20 cellular contexts compared by ENCODE assay signal in the genomic region with DNA sequence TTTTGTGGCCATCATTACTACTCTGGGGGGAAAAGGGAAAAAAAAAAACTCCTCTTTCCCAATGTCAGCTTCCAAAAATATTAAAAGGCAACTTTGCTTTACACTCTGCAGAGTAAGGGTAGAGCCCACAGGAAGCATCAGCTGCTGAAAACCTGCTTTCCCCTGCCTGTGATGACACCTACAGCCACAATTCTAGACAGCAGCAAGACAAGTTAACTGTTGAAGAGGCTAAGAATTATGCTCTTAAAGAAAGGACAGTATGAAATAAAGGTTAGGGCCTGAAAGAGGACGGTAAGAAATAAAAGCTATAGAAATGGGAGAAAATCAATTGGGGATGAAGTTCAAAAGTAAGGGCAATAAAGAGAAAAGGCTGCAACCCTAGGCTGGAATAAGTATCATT. TPM values are rescaled to one million over a fixed set of nuclear protein-coding genes. Genes with fewer than 3 reads are reported as not detected.
A peak's percentile ranks its signal among the peaks of the same experiment; 100 is the strongest.
DNase-seq lines count a peak whose midpoint lies in the region; ATAC-seq and TF ChIP-seq lines count a peak whose summit lies in the region.
"Had no signal": no experiment of that assay in that cellular context is flagged by ENCODE, and none has a peak within 500 bp of the region (broad histone marks: within the 10 kb centered on the region; RNA-seq: fewer than 3 reads in every experiment).

No MANE protein-coding gene starts in this region.

- no peaks in the 10 kb centered on the region for H3K36me3 ChIP-seq in RWPE2 (ENCODE audit: low read depth)
- no peaks in the 10 kb centered on the region for H3K36me3 ChIP-seq in kidney epithelial cell (ENCODE audit: control insufficient read depth, insufficient read depth, low read length)
- H3K36me3 ChIP-seq: transverse colon had no signal

- peak; percentile 10 for TF ChIP-seq CTCF in GM13977 (IDR thresholded peaks at IDR 0.05; ENCODE audit: extremely low read depth, insufficient read depth, missing control alignments)
- TF ChIP-seq CTCF in RWPE2 (IDR thresholded peaks at IDR 0.05; ENCODE audit: poor library complexity, severe bottlenecking) = peak; percentile 15
- peak; percentile 22 for TF ChIP-seq CTCF in kidney epithelial cell (IDR thresholded peaks at IDR 0.05; ENCODE audit: insufficient read depth, low read length, poor library complexity, severe bottlenecking)

- ATAC-seq in RWPE2 (ENCODE audit: low read depth) = no peak
- no peak for ATAC-seq in HG02981 (IDR thresholded peaks at IDR 0.05; ENCODE audit: unreplicated experiment)
- no peak for ATAC-seq in stimulated activated effector memory CD8-positive, alpha-beta T cell treated with anti-CD3 and anti-CD28 coated beads, Interleukin-12 subunit alpha, Interleukin-12 subunit beta, amount 100 ng/mL, for 72 hours
- ATAC-seq: activated CD4-positive, CD25-positive, alpha-beta regulatory T cell treated with anti-CD3 and anti-CD28 coated beads, Interleukin-2, amount 50 U/mL, for 24 hours had no signal

- in situ Hi-C loops in GM13977 (cut with MboI; ENCODE audit: low pct_unique_long_range_greater_than_20kb, low sequenced_read_pairs, unreplicated experiment) = no loop called here

- no peak overlapping the region for H3K27ac Mint-ChIP-seq in stimulated activated effector memory CD8-positive, alpha-beta T cell treated with anti-CD3 and anti-CD28 coated beads, Interleukin-12 subunit alpha, Interleukin-12 subunit beta, amount 100 ng/mL, for 72 hours
- H3K27ac Mint-ChIP-seq: mesothelial cell of epicardium had no signal

- no peaks in the 10 kb centered on the region for H3K9me3 Mint-ChIP-seq in stimulated activated effector memory CD8-positive, alpha-beta T cell treated with anti-CD3 and anti-CD28 coated beads, Interleukin-12 subunit alpha, Interleukin-12 subunit beta, amount 100 ng/mL, for 72 hours
- H3K9me3 Mint-ChIP-seq: mesothelial cell of epicardium had no signal

- no peak overlapping the region for H3K4me3 ChIP-seq in RWPE2 (ENCODE audit: severe bottlenecking)
- H3K4me3 ChIP-seq in kidney epithelial cell (ENCODE audit: low read depth, low read length) = no peak overlapping the region
- H3K4me3 ChIP-seq: transverse colon had no signal

- H3K4me3 Mint-ChIP-seq in stimulated activated effector memory CD8-positive, alpha-beta T cell treated with anti-CD3 and anti-CD28 coated beads, Interleukin-12 subunit alpha, Interleukin-12 subunit beta, amount 100 ng/mL, for 72 hours = no peak overlapping the region
- H3K4me3 Mint-ChIP-seq: mesothelial cell of epicardium had no signal

- H3K9me3 ChIP-seq in RWPE2 (ENCODE audit: severe bottlenecking) = no peaks in the 10 kb centered on the region
- H3K9me3 ChIP-seq: transverse colon had no signal

- DNase-seq in COR-L47 (lab: John Stamatoyannopoulos, UW) (peak; percentile 6), GM13977 (ENCODE audit: low spot score) (no peak), RWPE2 (ENCODE audit: low spot score) (no peak), kidney epithelial cell (ENCODE audit: low read depth) (no peak), HuH-7.5 (ENCODE audit: low spot score) (no peak), superior temporal gyrus (ENCODE audit: extremely low spot score) (no peak)
- DNase-seq in stimulated activated effector memory CD8-positive, alpha-beta T cell treated with anti-CD3 and anti-CD28 coated beads, Interleukin-12 subunit alpha, Interleukin-12 subunit beta, amount 100 ng/mL, for 72 hours (ENCODE audit: low spot score in 2 of 2) = no peak
- DNase-seq: activated gamma-delta T cell treated with Interleukin-2 at 50 U/mL for 16 hours; anterior cingulate cortex; HCEC 1CT; KBM-7; NCI-H1092 treated with DMSO at 0.1 percent for 48 hours; RPMI8226; stimulated activated CD4-positive, alpha-beta T cell treated with anti-CD3 and anti-CD28 coated beads, Interleukin-4, amount 100 ng/mL, for 4 hours; T-helper 1 cell; transverse colon had no signal

- peaks cover 12% of the 10 kb centered on the region for H3K4me1 Mint-ChIP-seq in stimulated activated effector memory CD8-positive, alpha-beta T cell treated with anti-CD3 and anti-CD28 coated beads, Interleukin-12 subunit alpha, Interleukin-12 subunit beta, amount 100 ng/mL, for 72 hours

- H3K27me3 ChIP-seq in RWPE2 (ENCODE audit: insufficient read depth, poor library complexity, severe bottlenecking) (no peaks in the 10 kb centered on the region), kidney epithelial cell (ENCODE audit: control insufficient read depth, insufficient read depth, low read length) (no peaks in the 10 kb centered on the region)
- H3K27me3 ChIP-seq: transverse colon had no signal

- no peak overlapping the region for H3K27ac ChIP-seq in RWPE2 (ENCODE audit: poor library complexity, severe bottlenecking)
- H3K27ac ChIP-seq: C4-2B, transverse colon had no signal

- no peaks in the 10 kb centered on the region for H3K36me3 Mint-ChIP-seq in stimulated activated effector memory CD8-positive, alpha-beta T cell treated with anti-CD3 and anti-CD28 coated beads, Interleukin-12 subunit alpha, Interleukin-12 subunit beta, amount 100 ng/mL, for 72 hours
- H3K36me3 Mint-ChIP-seq: mesothelial cell of epicardium had no signal

- H3K4me1 ChIP-seq in RWPE2 (ENCODE audit: insufficient read depth, poor library complexity, severe bottlenecking) = peaks cover 2% of the 10 kb centered on the region

RNA-seq across cellular contexts. Expression of a gene that starts 3.0 kb away (rescaled TPM):
- total RNA-seq in kidney epithelial cell = 0.13 and 0.21 TPM in 2 replicates

RNA-seq across cellular contexts. Expression of a gene that starts 42.7 kb away (rescaled TPM):
- 7.6 and 17.2 TPM in 2 replicates for total RNA-seq in kidney epithelial cell
